ENCODE assay signal across 10 cellular contexts in genomic region chr7:90320801-90321494, GRCh38. TPM values are rescaled to one million over a fixed set of nuclear protein-coding genes. Genes with fewer than 3 reads are reported as not detected.
DNase-seq lines count a peak whose midpoint lies in the region; ATAC-seq and TF ChIP-seq lines count a peak whose summit lies in the region.
"Had no signal": no experiment of that assay in that cellular context is flagged by ENCODE, and none has a peak within 500 bp of the region (broad histone marks: within the 10 kb centered on the region; RNA-seq: fewer than 3 reads in every experiment).

FAM237B (minus strand) TSS chr7:90321304; CDS start chr7:90319748, 1,556 bp downstream.

- no peak within 1 kb of the TSS for H2BK120ac ChIP-seq in neuronal stem cell (ENCODE audit: low read depth, low read length)

- WGBS in neuronal stem cell (ENCODE audit: extremely low coverage in 2 of 2, insufficient read length in 2 of 2, insufficient replicate concordance in 1 of 2), 2 donors, result no CpG with 5 or more reads among the region's 62 CpGs

- H3K4me2 ChIP-seq in neuronal stem cell (ENCODE audit: insufficient read depth, low read length, poor library complexity, severe bottlenecking), result peak within 1 kb of the TSS; percentile 71

- no peaks in the 10 kb centered on the region for H3K9me3 ChIP-seq in NT2/D1 (ENCODE audit: insufficient read depth, low read length)
- H3K9me3 ChIP-seq in neuronal stem cell (replicated peaks in 1 of 2; ENCODE audit: control insufficient read depth in 2 of 2, insufficient read depth in 1 of 2, low read depth in 1 of 2, low read length in 2 of 2), result peaks cover 0 to 11% of the 10 kb centered on the region in 2 donors

- TF ChIP-seq CTCF in fibroblast of villous mesenchyme (IDR thresholded peaks at IDR 0.05; ENCODE audit: insufficient read depth, low read depth, low read length), result no peak

- H3K4ac ChIP-seq in neuronal stem cell (ENCODE audit: low read length), result no peak within 1 kb of the TSS

- H3K4me3 ChIP-seq in NT2/D1 (ENCODE audit: insufficient read length, low read depth) (peak within 1 kb of the TSS; percentile 46), fibroblast of villous mesenchyme (ENCODE audit: low read depth, low read length) (peak within 1 kb of the TSS; percentile 21), neuronal stem cell (ENCODE audit: low read length in 2 of 2) (peak within 1 kb of the TSS; percentile 26 to 79)

- H2BK12ac ChIP-seq in neuronal stem cell (ENCODE audit: low read length), result no peak within 1 kb of the TSS

- no peak within 1 kb of the TSS for H3K23ac ChIP-seq in neuronal stem cell (ENCODE audit: low read depth, low read length, poor library complexity)

- peak within 1 kb of the TSS; percentile 89 for H2BK15ac ChIP-seq in neuronal stem cell (ENCODE audit: low read length)

- H3K14ac ChIP-seq in neuronal stem cell (ENCODE audit: low read length), result peak within 1 kb of the TSS; percentile 84

- H3K36me3 ChIP-seq in NT2/D1 (ENCODE audit: insufficient read depth, insufficient read length, low read length) (no peaks in the 10 kb centered on the region), neuronal stem cell (replicated peaks in 1 of 2; ENCODE audit: control insufficient read depth in 2 of 2, insufficient read depth in 2 of 2, low read length in 2 of 2) (no peaks in the 10 kb centered on the region)

- no peaks in the 10 kb centered on the region for H3K4me1 ChIP-seq in NT2/D1 (ENCODE audit: insufficient read depth, insufficient read length)
- peaks cover 2 to 3% of the 10 kb centered on the region in 2 donors for H3K4me1 ChIP-seq in neuronal stem cell (ENCODE audit: control insufficient read depth in 2 of 2, insufficient read depth in 1 of 2, low read depth in 1 of 2, low read length in 2 of 2)

- peak within 1 kb of the TSS; percentile 24 for H3K18ac ChIP-seq in neuronal stem cell (ENCODE audit: low read length)

- H2AK5ac ChIP-seq in neuronal stem cell (ENCODE audit: low read depth, low read length), result no peak within 1 kb of the TSS

- no peak within 1 kb of the TSS for H3K27ac ChIP-seq in neuronal stem cell (replicated peaks; ENCODE audit: low read length)

- H2AFZ ChIP-seq in neuronal stem cell (ENCODE audit: low read length), result peak within 1 kb of the TSS; percentile 94

- H4K8ac ChIP-seq in neuronal stem cell (ENCODE audit: low read depth, low read length), result peak within 1 kb of the TSS; percentile 43

- H4K91ac ChIP-seq in neuronal stem cell (ENCODE audit: low read depth, low read length, poor library complexity), result no peak within 1 kb of the TSS

- H3K27me3 ChIP-seq in NT2/D1 (ENCODE audit: insufficient read depth, insufficient read length) (peaks cover 45% of the 10 kb centered on the region), neuronal stem cell (ENCODE audit: control insufficient read depth in 3 of 3, insufficient read depth in 3 of 3, low read depth in 1 of 3, low read length in 3 of 3) (peaks cover 11 to 67% (median 23%) of the 10 kb centered on the region in 3 experiments)

- H2BK5ac ChIP-seq in neuronal stem cell (ENCODE audit: low read length), result no peak within 1 kb of the TSS

- ATAC-seq in HG02759 (IDR thresholded peaks at IDR 0.05; ENCODE audit: unreplicated experiment), result no peak
- ATAC-seq in HG03039 (IDR thresholded peaks at IDR 0.05; ENCODE audit: unreplicated experiment), result no peak

- H3K79me1 ChIP-seq in neuronal stem cell (ENCODE audit: low read depth, low read length), result peaks cover 3% of the 10 kb centered on the region

- DNase-seq in D341Med (ENCODE audit: low spot score), result peak; percentile 76
- DNase-seq in NT2/D1 (ENCODE audit: low read depth, low spot score), result no peak
- peak; percentile 10 for DNase-seq in fibroblast of villous mesenchyme (ENCODE audit: low read depth)
- DNase-seq in neuronal stem cell (ENCODE audit: low spot score), result peak; percentile 39
- no peak for DNase-seq in NCI-H1436 treated with DMSO at 0.1 percent for 48 hours (lab: John Stamatoyannopoulos, UW)
- no peak for DNase-seq in SW 1271 (lab: John Stamatoyannopoulos, UW)
- DNase-seq: NCI-H524 treated with DMSO at 0.1 percent for 48 hours had no signal

- H3K9ac ChIP-seq in NT2/D1 (ENCODE audit: insufficient read length, low read depth) (peak within 1 kb of the TSS; percentile 51), neuronal stem cell (ENCODE audit: low read depth, low read length, poor library complexity) (peak within 1 kb of the TSS; percentile 78)

RNA-seq across cellular contexts. Expression of gene FAM237B, which starts in this region (rescaled TPM):
- total RNA-seq in fibroblast of villous mesenchyme, result not detected in 2 replicates
- not detected for polyA plus RNA-seq in neuronal stem cell (2013, experiment 1 of 2)
- not detected for polyA plus RNA-seq in neuronal stem cell (2013, experiment 2 of 2)
- total RNA-seq: activated naive CD4-positive, alpha-beta T cell treated with anti-CD3 and anti-CD28 coated beads, Interleukin-2, amount 50 U/mL, for 72 hours had no signal

Comparison
In these comparisons a context has a peak if more than half of its experiments do, and no peak if none do; other contexts are left out.
1. Peak in DNase-seq and H3K4me3 ChIP-seq in fibroblast of villous mesenchyme; RNA of the gene not detected or under 1 TPM.
2. DNase-seq: peak in D341Med (single experiment) and neuronal stem cell (single experiment); none in NT2/D1 (single experiment), NCI-H1436 treated with DMSO at 0.1 percent for 48 hours (single experiment) and SW 1271 (0 of 2).
3. Peak in every context shown above with its lines, with median percentiles within 50 percentile points of each other: H3K4me3 ChIP-seq.